ENCODE assay signal across 19 cellular contexts in genomic region chr18:41484069-41484468, GRCh38.
"Had no signal": no experiment of that assay in that cellular context is flagged by ENCODE, and none has a peak within 500 bp of the region (broad histone marks: within the 10 kb centered on the region; RNA-seq: fewer than 3 reads in every experiment).

No MANE protein-coding gene starts in this region.

- H3K4me1 ChIP-seq: breast epithelium, foreskin keratinocyte, psoas muscle, right atrium auricular region, tibial artery had no signal

- FAIRE-seq: astrocyte, colon, keratinocyte had no signal

- H3K27me3 ChIP-seq: breast epithelium, neutrophil, ovary, right atrium auricular region, tibial artery had no signal

- H3K9me3 ChIP-seq: breast epithelium, neutrophil, ovary, psoas muscle, right atrium auricular region, tibial artery had no signal

- H3K36me3 ChIP-seq: breast epithelium, neutrophil, ovary, right atrium auricular region, tibial artery had no signal

- H3K4me3 ChIP-seq: breast epithelium, ovary, psoas muscle, right atrium auricular region, tibial artery had no signal

- ATAC-seq: foreskin keratinocyte; left colon; psoas muscle; stimulated activated naive CD8-positive, alpha-beta T cell treated with anti-CD3 and anti-CD28 coated beads, Interleukin-15, Interleukin-2, amounts not matched to agents 100 U/mL and 50 U/mL, for 24 hours had no signal

- H3K27ac ChIP-seq: breast epithelium, foreskin keratinocyte, neutrophil, ovary, psoas muscle, right atrium auricular region, tibial artery had no signal

- DNase-seq: activated CD4-positive, alpha-beta memory T cell treated with anti-CD3 and anti-CD28 coated beads for 36 hours; activated CD4-positive, alpha-beta T cell treated with anti-CD3 and anti-CD28 coated beads for 48 hours; activated naive CD4-positive, alpha-beta T cell treated with Interleukin-2 at 50 U/mL for 16 hours; activated naive CD8-positive, alpha-beta T cell treated with anti-CD3 and anti-CD28 coated beads for 36 hours; activated T-cell treated with anti-CD3 and anti-CD28 coated beads, Interleukin-2, amount 50 U/mL, for 48 hours; effector memory CD4-positive, alpha-beta T cell; foreskin keratinocyte; left colon; ovary; stimulated activated CD4-positive, alpha-beta T cell treated with anti-CD3 and anti-CD28 coated beads, Interleukin-4, amount 100 ng/mL, for 24 hours; stimulated activated naive CD8-positive, alpha-beta T cell treated with anti-CD3 and anti-CD28 coated beads, Interleukin-15, Interleukin-2, amounts not matched to agents 100 U/mL and 50 U/mL, for 24 hours; tibial artery had no signal
